ENCODE assay signal across 18 cellular contexts in genomic region chr10:43735907-43736306, GRCh38.
DNase-seq lines count a peak whose midpoint lies in the region; ATAC-seq, FAIRE-seq and TF ChIP-seq lines count a peak whose summit lies in the region.
"Had no signal": no experiment of that assay in that cellular context is flagged by ENCODE, and none has a peak within 500 bp of the region (broad histone marks: within the 10 kb centered on the region; RNA-seq: fewer than 3 reads in every experiment).

No MANE protein-coding gene starts in this region.

- TF ChIP-seq CTCF in spleen (IDR thresholded peaks at IDR 0.05 in 8 of 11, conservative IDR thresholded peaks at IDR 0.05 in 3 of 11): no peak

- TF ChIP-seq POLR2A in spleen (IDR thresholded peaks at IDR 0.05): no peak

- WGBS in spleen, 5 donors: 72 to 92% (median 80%) methylated on average over 2 of the region's 2 CpGs

- no peak overlapping the region for H3K4me3 ChIP-seq in spleen
- H3K4me3 ChIP-seq: SK-N-MC had no signal

- H3K9me3 ChIP-seq in spleen: peaks cover 3 to 13% (median 8%) of the 10 kb centered on the region in 8 donors

- no peak for ATAC-seq in GM18517 (IDR thresholded peaks at IDR 0.05; ENCODE audit: unreplicated experiment)
- ATAC-seq: CD8-positive, alpha-beta T cell; Panc1; Right ventricle myocardium inferior had no signal

- peak; percentile 76 for DNase-seq in EH (ENCODE audit: low read depth)
- DNase-seq in M059J (ENCODE audit: low read depth): peak; percentile 24
- peak; percentile 57 for DNase-seq in fibroblast of peridontal ligament (ENCODE audit: extremely low read depth)
- peak; percentile 27 for DNase-seq in spleen
- DNase-seq in GM19239 (ENCODE audit: insufficient read length, low spot score): no peak
- DNase-seq in NCI-H128 (lab: John Stamatoyannopoulos, UW; ENCODE audit: unreplicated experiment): no peak
- no peak for DNase-seq in nucleus accumbens (lab: John Stamatoyannopoulos, UW)
- DNase-seq: AML-193; CD8-positive, alpha-beta T cell; DND-41; H9; NCI-H1092 treated with DMSO at 0.1 percent for 48 hours; NCI-H187; T-helper 1 cell had no signal

- no peaks in the 10 kb centered on the region for H3K36me3 ChIP-seq in spleen

- H3K27me3 ChIP-seq in spleen (replicated peaks in 1 of 7): no peaks in the 10 kb centered on the region

- no peak overlapping the region for H3K27ac ChIP-seq in spleen
- H3K27ac ChIP-seq: SK-N-MC had no signal

- intact Hi-C loops in spleen (cut with DNase I; ENCODE audit: low total_unique reads): no loop called here

- no peak for FAIRE-seq in GM19239 (lab: Jason Lieb, UNC)

- H3K4me1 ChIP-seq in spleen: no peaks in the 10 kb centered on the region

Comparison
In these comparisons a context has a peak if more than half of its experiments do, and no peak if none do; other contexts are left out.
1. DNase-seq: peak in EH (single experiment), M059J (single experiment), fibroblast of peridontal ligament (single experiment) and spleen (single experiment); none in GM19239 (single experiment), NCI-H128 (single experiment) and nucleus accumbens (0 of 56).